In the genomic region with DNA sequence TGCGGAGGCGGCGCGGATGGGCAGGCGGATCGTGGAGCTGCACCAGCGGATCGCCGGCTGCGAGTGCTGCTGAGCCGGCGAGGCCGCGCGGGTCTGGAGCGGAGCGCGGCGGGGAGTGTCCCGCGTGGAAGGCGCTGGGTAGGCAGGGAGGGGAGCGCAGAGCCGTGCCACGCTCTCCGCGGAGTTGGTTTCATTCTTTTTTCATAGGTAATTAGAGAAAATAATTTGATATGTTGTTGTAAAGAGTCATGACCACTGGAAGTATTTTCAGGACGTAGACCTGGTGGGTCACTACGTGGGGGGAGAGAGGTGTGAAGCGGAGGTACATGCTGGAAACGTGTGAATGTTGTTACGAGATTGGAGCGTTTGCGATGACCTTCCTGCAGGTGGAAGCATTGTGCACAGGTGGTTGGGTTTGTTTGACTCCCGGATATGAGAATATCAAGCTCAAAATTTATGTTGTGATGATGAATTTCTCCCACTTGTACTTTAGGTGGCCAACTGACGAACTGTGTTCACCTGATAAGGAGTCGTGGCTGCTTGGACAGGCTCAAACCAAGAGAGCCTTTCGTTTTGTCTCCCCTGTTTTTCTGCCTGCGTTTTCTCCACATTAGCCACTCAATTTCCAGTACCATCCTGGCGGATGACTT, we compare ENCODE assay signal across 1 cellular context.
TF ChIP-seq lines count a peak whose summit lies in the region.

No MANE protein-coding gene starts in this region.

TF ChIP-seq in HepG2, 621 proteins besides CTCF, POLR2A, EP300 and RAD21 (continued from another document):
- TF ChIP-seq, protein P1, sequence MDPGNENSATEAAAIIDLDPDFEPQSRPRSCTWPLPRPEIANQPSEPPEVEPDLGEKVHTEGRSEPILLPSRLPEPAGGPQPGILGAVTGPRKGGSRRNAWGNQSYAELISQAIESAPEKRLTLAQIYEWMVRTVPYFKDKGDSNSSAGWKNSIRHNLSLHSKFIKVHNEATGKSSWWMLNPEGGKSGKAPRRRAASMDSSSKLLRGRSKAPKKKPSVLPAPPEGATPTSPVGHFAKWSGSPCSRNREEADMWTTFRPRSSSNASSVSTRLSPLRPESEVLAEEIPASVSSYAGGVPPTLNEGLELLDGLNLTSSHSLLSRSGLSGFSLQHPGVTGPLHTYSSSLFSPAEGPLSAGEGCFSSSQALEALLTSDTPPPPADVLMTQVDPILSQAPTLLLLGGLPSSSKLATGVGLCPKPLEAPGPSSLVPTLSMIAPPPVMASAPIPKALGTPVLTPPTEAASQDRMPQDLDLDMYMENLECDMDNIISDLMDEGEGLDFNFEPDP (CRISPR knock-in tag; conservative IDR thresholded peaks at IDR 0.05) = 0 out of 2 replicates have a peak, but pooled peaks have one; percentile 88
- TF ChIP-seq ZNF552 (CRISPR knock-in tag; IDR thresholded peaks at IDR 0.05; ENCODE audit: borderline replicate concordance) (0 out of 2 replicates have a peak, but pooled peaks have one; percentile 23), POLR2AphosphoS2 (IDR thresholded peaks at IDR 0.05; ENCODE audit: low read depth, low read length) (no peak), TBX3 (IDR thresholded peaks at IDR 0.05; ENCODE audit: borderline replicate concordance) (0 out of 2 replicates have a peak, but pooled peaks have one; percentile 32), SMARCC2 (IDR thresholded peaks at IDR 0.05) (no peak), TCF7L2 (IDR thresholded peaks at IDR 0.05; ENCODE audit: low read depth, low read length) (no peak), SOX6 (IDR thresholded peaks at IDR 0.05) (no peak), SOX6 (CRISPR knock-in tag; IDR thresholded peaks at IDR 0.05) (peak; percentile 32; the same call in 1 of the 2 replicates), ZNF883 (CRISPR knock-in tag; IDR thresholded peaks at IDR 0.05; ENCODE audit: not compliant biosample characterization) (no peak), ZNF792 (CRISPR knock-in tag; IDR thresholded peaks at IDR 0.05) (0 out of 2 replicates have a peak, but pooled peaks have one; percentile 38), GATAD1 (CRISPR knock-in tag; IDR thresholded peaks at IDR 0.05) (0 out of 2 replicates have a peak, but pooled peaks have one; percentile 38), MAZ (IDR thresholded peaks at IDR 0.05; ENCODE audit: borderline replicate concordance, low read depth, low read length) (peak; percentile 15; the same call in 1 of the 2 replicates), MAZ (CRISPR knock-in tag; IDR thresholded peaks at IDR 0.05; ENCODE audit: low read depth) (no peak), SOX13 (IDR thresholded peaks at IDR 0.05) (no peak), SOX13 (CRISPR knock-in tag; conservative IDR thresholded peaks at IDR 0.05 in 1 of 2, IDR thresholded peaks at IDR 0.05 in 1 of 2) (0 out of 4 replicates have a peak, but pooled peaks of 1 of the 2 experiments have one; percentile 11), HDAC1 (CRISPR knock-in tag; IDR thresholded peaks at IDR 0.05) (0 out of 2 replicates have a peak, but pooled peaks have one; percentile 4), KAT8 (CRISPR knock-in tag; IDR thresholded peaks at IDR 0.05) (0 out of 2 replicates have a peak, but pooled peaks have one; percentile 21), ZNF232 (CRISPR knock-in tag; IDR thresholded peaks at IDR 0.05; ENCODE audit: borderline replicate concordance) (peak; percentile 38; the same call in 1 of the 2 replicates), ZNF766 (CRISPR knock-in tag; IDR thresholded peaks at IDR 0.05; ENCODE audit: borderline replicate concordance) (no peak), MED8 (CRISPR knock-in tag; IDR thresholded peaks at IDR 0.05; ENCODE audit: insufficient replicate concordance) (peak; percentile 39), KMT2A (CRISPR knock-in tag; IDR thresholded peaks at IDR 0.05) (no peak), ZMYM3 (CRISPR knock-in tag; IDR thresholded peaks at IDR 0.05) (no peak), NCOA1 (CRISPR knock-in tag; IDR thresholded peaks at IDR 0.05) (0 out of 2 replicates have a peak, but pooled peaks have one; percentile 46), TBX2 (CRISPR knock-in tag; IDR thresholded peaks at IDR 0.05; ENCODE audit: borderline replicate concordance) (peak; percentile 21; the same call in 1 of the 2 replicates), NKX3-1 (CRISPR knock-in tag; IDR thresholded peaks at IDR 0.05) (peak; percentile 28; the same call in 1 of the 2 replicates), ZNF891 (CRISPR knock-in tag; IDR thresholded peaks at IDR 0.05) (no peak), FOXC1 (CRISPR knock-in tag; IDR thresholded peaks at IDR 0.05; ENCODE audit: borderline replicate concordance) (peak; percentile 51; the same call in 1 of the 2 replicates), MYNN (CRISPR knock-in tag; IDR thresholded peaks at IDR 0.05; ENCODE audit: low read depth) (no peak), ZNF619 (CRISPR knock-in tag; IDR thresholded peaks at IDR 0.05) (peak; percentile 33; the same call in 1 of the 2 replicates), MTF2 (CRISPR knock-in tag; IDR thresholded peaks at IDR 0.05; ENCODE audit: borderline replicate concordance) (0 out of 2 replicates have a peak, but pooled peaks have one; percentile 56), STAG1 (CRISPR knock-in tag; IDR thresholded peaks at IDR 0.05) (peak; percentile 41), ZNF432 (CRISPR knock-in tag; IDR thresholded peaks at IDR 0.05; ENCODE audit: borderline replicate concordance) (no peak), KDM2A (CRISPR knock-in tag; IDR thresholded peaks at IDR 0.05; ENCODE audit: borderline replicate concordance, low read depth) (0 out of 2 replicates have a peak, but pooled peaks have one; percentile 54), HNRNPL (IDR thresholded peaks at IDR 0.05; ENCODE audit: low read depth, low read length) (no peak)
- TF ChIP-seq, protein P2, sequence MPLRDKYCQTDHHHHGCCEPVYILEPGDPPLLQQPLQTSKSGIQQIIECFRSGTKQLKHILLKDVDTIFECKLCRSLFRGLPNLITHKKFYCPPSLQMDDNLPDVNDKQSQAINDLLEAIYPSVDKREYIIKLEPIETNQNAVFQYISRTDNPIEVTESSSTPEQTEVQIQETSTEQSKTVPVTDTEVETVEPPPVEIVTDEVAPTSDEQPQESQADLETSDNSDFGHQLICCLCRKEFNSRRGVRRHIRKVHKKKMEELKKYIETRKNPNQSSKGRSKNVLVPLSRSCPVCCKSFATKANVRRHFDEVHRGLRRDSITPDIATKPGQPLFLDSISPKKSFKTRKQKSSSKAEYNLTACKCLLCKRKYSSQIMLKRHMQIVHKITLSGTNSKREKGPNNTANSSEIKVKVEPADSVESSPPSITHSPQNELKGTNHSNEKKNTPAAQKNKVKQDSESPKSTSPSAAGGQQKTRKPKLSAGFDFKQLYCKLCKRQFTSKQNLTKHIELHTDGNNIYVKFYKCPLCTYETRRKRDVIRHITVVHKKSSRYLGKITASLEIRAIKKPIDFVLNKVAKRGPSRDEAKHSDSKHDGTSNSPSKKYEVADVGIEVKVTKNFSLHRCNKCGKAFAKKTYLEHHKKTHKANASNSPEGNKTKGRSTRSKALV (CRISPR knock-in tag; IDR thresholded peaks at IDR 0.05) = peak; percentile 15; the same call in 1 of the 2 replicates
- TF ChIP-seq, protein P3, sequence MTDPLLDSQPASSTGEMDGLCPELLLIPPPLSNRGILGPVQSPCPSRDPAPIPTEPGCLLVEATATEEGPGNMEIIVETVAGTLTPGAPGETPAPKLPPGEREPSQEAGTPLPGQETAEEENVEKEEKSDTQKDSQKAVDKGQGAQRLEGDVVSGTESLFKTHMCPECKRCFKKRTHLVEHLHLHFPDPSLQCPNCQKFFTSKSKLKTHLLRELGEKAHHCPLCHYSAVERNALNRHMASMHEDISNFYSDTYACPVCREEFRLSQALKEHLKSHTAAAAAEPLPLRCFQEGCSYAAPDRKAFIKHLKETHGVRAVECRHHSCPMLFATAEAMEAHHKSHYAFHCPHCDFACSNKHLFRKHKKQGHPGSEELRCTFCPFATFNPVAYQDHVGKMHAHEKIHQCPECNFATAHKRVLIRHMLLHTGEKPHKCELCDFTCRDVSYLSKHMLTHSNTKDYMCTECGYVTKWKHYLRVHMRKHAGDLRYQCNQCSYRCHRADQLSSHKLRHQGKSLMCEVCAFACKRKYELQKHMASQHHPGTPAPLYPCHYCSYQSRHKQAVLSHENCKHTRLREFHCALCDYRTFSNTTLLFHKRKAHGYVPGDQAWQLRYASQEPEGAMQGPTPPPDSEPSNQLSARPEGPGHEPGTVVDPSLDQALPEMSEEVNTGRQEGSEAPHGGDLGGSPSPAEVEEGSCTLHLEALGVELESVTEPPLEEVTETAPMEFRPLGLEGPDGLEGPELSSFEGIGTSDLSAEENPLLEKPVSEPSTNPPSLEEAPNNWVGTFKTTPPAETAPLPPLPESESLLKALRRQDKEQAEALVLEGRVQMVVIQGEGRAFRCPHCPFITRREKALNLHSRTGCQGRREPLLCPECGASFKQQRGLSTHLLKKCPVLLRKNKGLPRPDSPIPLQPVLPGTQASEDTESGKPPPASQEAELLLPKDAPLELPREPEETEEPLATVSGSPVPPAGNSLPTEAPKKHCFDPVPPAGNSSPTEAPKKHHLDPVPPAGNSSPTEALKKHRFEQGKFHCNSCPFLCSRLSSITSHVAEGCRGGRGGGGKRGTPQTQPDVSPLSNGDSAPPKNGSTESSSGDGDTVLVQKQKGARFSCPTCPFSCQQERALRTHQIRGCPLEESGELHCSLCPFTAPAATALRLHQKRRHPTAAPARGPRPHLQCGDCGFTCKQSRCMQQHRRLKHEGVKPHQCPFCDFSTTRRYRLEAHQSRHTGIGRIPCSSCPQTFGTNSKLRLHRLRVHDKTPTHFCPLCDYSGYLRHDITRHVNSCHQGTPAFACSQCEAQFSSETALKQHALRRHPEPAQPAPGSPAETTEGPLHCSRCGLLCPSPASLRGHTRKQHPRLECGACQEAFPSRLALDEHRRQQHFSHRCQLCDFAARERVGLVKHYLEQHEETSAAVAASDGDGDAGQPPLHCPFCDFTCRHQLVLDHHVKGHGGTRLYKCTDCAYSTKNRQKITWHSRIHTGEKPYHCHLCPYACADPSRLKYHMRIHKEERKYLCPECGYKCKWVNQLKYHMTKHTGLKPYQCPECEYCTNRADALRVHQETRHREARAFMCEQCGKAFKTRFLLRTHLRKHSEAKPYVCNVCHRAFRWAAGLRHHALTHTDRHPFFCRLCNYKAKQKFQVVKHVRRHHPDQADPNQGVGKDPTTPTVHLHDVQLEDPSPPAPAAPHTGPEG (CRISPR knock-in tag; IDR thresholded peaks at IDR 0.05) = 0 out of 2 replicates have a peak, but pooled peaks have one; percentile 17
- TF ChIP-seq, protein P4, sequence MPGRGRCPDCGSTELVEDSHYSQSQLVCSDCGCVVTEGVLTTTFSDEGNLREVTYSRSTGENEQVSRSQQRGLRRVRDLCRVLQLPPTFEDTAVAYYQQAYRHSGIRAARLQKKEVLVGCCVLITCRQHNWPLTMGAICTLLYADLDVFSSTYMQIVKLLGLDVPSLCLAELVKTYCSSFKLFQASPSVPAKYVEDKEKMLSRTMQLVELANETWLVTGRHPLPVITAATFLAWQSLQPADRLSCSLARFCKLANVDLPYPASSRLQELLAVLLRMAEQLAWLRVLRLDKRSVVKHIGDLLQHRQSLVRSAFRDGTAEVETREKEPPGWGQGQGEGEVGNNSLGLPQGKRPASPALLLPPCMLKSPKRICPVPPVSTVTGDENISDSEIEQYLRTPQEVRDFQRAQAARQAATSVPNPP (CRISPR knock-in tag; IDR thresholded peaks at IDR 0.05) = no peak
- TF ChIP-seq, protein P5, sequence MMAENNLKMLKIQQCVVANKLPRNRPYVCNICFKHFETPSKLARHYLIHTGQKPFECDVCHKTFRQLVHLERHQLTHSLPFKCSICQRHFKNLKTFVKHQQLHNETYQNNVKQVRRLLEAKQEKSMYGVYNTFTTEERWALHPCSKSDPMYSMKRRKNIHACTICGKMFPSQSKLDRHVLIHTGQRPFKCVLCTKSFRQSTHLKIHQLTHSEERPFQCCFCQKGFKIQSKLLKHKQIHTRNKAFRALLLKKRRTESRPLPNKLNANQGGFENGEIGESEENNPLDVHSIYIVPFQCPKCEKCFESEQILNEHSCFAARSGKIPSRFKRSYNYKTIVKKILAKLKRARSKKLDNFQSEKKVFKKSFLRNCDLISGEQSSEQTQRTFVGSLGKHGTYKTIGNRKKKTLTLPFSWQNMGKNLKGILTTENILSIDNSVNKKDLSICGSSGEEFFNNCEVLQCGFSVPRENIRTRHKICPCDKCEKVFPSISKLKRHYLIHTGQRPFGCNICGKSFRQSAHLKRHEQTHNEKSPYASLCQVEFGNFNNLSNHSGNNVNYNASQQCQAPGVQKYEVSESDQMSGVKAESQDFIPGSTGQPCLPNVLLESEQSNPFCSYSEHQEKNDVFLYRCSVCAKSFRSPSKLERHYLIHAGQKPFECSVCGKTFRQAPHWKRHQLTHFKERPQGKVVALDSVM (CRISPR knock-in tag; IDR thresholded peaks at IDR 0.05) = no peak
- TF ChIP-seq, protein P6, sequence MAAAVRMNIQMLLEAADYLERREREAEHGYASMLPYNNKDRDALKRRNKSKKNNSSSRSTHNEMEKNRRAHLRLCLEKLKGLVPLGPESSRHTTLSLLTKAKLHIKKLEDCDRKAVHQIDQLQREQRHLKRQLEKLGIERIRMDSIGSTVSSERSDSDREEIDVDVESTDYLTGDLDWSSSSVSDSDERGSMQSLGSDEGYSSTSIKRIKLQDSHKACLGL (CRISPR knock-in tag; IDR thresholded peaks at IDR 0.05) = 0 out of 2 replicates have a peak, but pooled peaks have one; percentile 61
- TF ChIP-seq, protein P7, sequence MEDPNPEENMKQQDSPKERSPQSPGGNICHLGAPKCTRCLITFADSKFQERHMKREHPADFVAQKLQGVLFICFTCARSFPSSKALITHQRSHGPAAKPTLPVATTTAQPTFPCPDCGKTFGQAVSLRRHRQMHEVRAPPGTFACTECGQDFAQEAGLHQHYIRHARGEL (CRISPR knock-in tag; IDR thresholded peaks at IDR 0.05) = peak; percentile 80; the same call in 1 of the 2 replicates
- TF ChIP-seq, protein P8, sequence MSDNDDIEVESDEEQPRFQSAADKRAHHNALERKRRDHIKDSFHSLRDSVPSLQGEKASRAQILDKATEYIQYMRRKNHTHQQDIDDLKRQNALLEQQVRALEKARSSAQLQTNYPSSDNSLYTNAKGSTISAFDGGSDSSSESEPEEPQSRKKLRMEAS (IDR thresholded peaks at IDR 0.05) = peak; percentile 70
- TF ChIP-seq, protein P9, sequence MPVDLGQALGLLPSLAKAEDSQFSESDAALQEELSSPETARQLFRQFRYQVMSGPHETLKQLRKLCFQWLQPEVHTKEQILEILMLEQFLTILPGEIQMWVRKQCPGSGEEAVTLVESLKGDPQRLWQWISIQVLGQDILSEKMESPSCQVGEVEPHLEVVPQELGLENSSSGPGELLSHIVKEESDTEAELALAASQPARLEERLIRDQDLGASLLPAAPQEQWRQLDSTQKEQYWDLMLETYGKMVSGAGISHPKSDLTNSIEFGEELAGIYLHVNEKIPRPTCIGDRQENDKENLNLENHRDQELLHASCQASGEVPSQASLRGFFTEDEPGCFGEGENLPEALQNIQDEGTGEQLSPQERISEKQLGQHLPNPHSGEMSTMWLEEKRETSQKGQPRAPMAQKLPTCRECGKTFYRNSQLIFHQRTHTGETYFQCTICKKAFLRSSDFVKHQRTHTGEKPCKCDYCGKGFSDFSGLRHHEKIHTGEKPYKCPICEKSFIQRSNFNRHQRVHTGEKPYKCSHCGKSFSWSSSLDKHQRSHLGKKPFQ (CRISPR knock-in tag; IDR thresholded peaks at IDR 0.05; ENCODE audit: insufficient replicate concordance) = peak; percentile 86
